ENCODE assay signal across 25 cellular contexts in genomic region chr1:186512698-186513457, GRCh38. TPM values are rescaled to one million over a fixed set of nuclear protein-coding genes. Genes with fewer than 3 reads are reported as not detected.
DNase-seq lines count a peak whose midpoint lies in the region; ATAC-seq, FAIRE-seq and TF ChIP-seq lines count a peak whose summit lies in the region.
"Had no signal": no experiment of that assay in that cellular context is flagged by ENCODE, and none has a peak within 500 bp of the region (broad histone marks: within the 10 kb centered on the region; RNA-seq: fewer than 3 reads in every experiment).

No MANE protein-coding gene starts in this region.

- H3K36me3 ChIP-seq in H1 (ENCODE audit: control insufficient read depth in 2 of 4, insufficient read depth in 4 of 4, low read length in 3 of 4) (no peaks in the 10 kb centered on the region), SK-N-SH (replicated peaks in 1 of 2; ENCODE audit: control insufficient read depth in 1 of 2, insufficient read depth in 2 of 2, low read length in 1 of 2) (no peaks in the 10 kb centered on the region)
- H3K36me3 ChIP-seq: colonic mucosa, spleen had no signal

- peaks cover 12% of the 10 kb centered on the region for H3K27me3 Mint-ChIP-seq in T-helper 1 cell treated with Interleukin-12 subunit alpha and Interleukin-12 subunit beta and Interleukin-4 antibody, amounts not matched to agents 30 μg/mL and 1 μg/mL, for 36 hours (ENCODE audit: low read depth)
- H3K27me3 Mint-ChIP-seq: activated naive CD8-positive, alpha-beta T cell treated with anti-CD3 and anti-CD28 coated beads, Interleukin-2, amount 10 ng/mL, durations not matched to agents 7 days and 5 days had no signal

- peak overlapping the region; percentile 13 for H3K27ac Mint-ChIP-seq in T-helper 1 cell treated with Interleukin-12 subunit alpha and Interleukin-12 subunit beta and Interleukin-4 antibody, amounts not matched to agents 30 μg/mL and 1 μg/mL, for 36 hours
- H3K27ac Mint-ChIP-seq: activated naive CD8-positive, alpha-beta T cell treated with anti-CD3 and anti-CD28 coated beads, Interleukin-2, amount 10 ng/mL, durations not matched to agents 7 days and 5 days; WTC11 had no signal

- H3K27me3 ChIP-seq in H1 (replicated peaks in 1 of 4; ENCODE audit: control insufficient read depth in 3 of 4, extremely low read depth in 1 of 4, insufficient read depth in 3 of 4, low read length in 3 of 4) (no peaks in the 10 kb centered on the region), SK-N-SH (ENCODE audit: insufficient read depth) (no peaks in the 10 kb centered on the region)
- H3K27me3 ChIP-seq: body of pancreas, colonic mucosa, spleen had no signal

- H3K4me2 ChIP-seq in H1 (ENCODE audit: insufficient read depth in 1 of 2, low read depth in 2 of 2, low read length in 2 of 2) (no peak overlapping the region), SK-N-SH (no peak overlapping the region)

- no peak overlapping the region for H2BK15ac ChIP-seq in H1 (ENCODE audit: low read length)

- H3K36me3 Mint-ChIP-seq in T-helper 1 cell treated with Interleukin-12 subunit alpha and Interleukin-12 subunit beta and Interleukin-4 antibody, amounts not matched to agents 30 μg/mL and 1 μg/mL, for 36 hours (ENCODE audit: low read depth) = no peaks in the 10 kb centered on the region
- H3K36me3 Mint-ChIP-seq: activated naive CD8-positive, alpha-beta T cell treated with anti-CD3 and anti-CD28 coated beads, Interleukin-2, amount 10 ng/mL, durations not matched to agents 7 days and 5 days; WTC11 had no signal

- H3K4me1 ChIP-seq in H1 (replicated peaks in 1 of 4; ENCODE audit: control insufficient read depth in 3 of 4, insufficient read depth in 4 of 4, low read length in 3 of 4) = peaks cover 0 to 3% (median 0%) of the 10 kb centered on the region in 4 experiments; a peak in 1 of 7 replicates
- no peaks in the 10 kb centered on the region for H3K4me1 ChIP-seq in SK-N-SH (ENCODE audit: control insufficient read depth in 1 of 2, insufficient read depth in 2 of 2, low read depth in 1 of 2, low read length in 1 of 2)
- H3K4me1 ChIP-seq: body of pancreas, colonic mucosa had no signal

- H3K23me2 ChIP-seq in H1 (ENCODE audit: low read depth, low read length) = no peaks in the 10 kb centered on the region

- TF ChIP-seq POLR2A in H1 (IDR thresholded peaks at IDR 0.05; ENCODE audit: control extremely low read depth in 1 of 2, low read depth in 2 of 2, low read length in 2 of 2) = no peak

- H3K9me3 ChIP-seq in H1 (ENCODE audit: insufficient read depth in 2 of 2, low read depth in 1 of 2, low read length in 1 of 2) = no peaks in the 10 kb centered on the region
- no peaks in the 10 kb centered on the region for H3K9me3 ChIP-seq in SK-N-SH
- H3K9me3 ChIP-seq: body of pancreas, colonic mucosa had no signal

- no peak overlapping the region for H3K27ac ChIP-seq in H1 (ENCODE audit: low read depth, low read length)
- H3K27ac ChIP-seq in SK-N-SH (ENCODE audit: low read depth in 2 of 2, low read length in 1 of 2) = no peak overlapping the region
- H3K27ac ChIP-seq: 22Rv1, body of pancreas, C4-2B, colonic mucosa had no signal

- no peaks in the 10 kb centered on the region for H3F3A ChIP-seq in SK-N-SH (replicated peaks; ENCODE audit: insufficient read depth)

- H3K4me3 ChIP-seq in H1 (ENCODE audit: extremely low read depth in 1 of 4, insufficient read depth in 2 of 4, low read depth in 3 of 4, low read length in 4 of 4) (no peak overlapping the region), SK-N-SH (ENCODE audit: low read depth in 2 of 2, low read length in 1 of 2) (no peak overlapping the region)
- H3K4me3 ChIP-seq: body of pancreas, colonic mucosa had no signal

- no peaks in the 10 kb centered on the region for H3K79me1 ChIP-seq in H1 (ENCODE audit: low read depth, low read length)

- H4K5ac ChIP-seq in H1 (ENCODE audit: insufficient read length, low read depth, low read length) = no peak overlapping the region

- no peak overlapping the region for H4K91ac ChIP-seq in H1 (replicated peaks; ENCODE audit: insufficient read length, low read length)

- H2BK120ac ChIP-seq in H1 (replicated peaks; ENCODE audit: low read depth, low read length) = no peak overlapping the region

- H2BK12ac ChIP-seq in H1 (ENCODE audit: low read depth, low read length) = no peak overlapping the region

- H2BK20ac ChIP-seq in H1 (ENCODE audit: low read length) = no peak overlapping the region

- no peaks in the 10 kb centered on the region for H4K20me1 ChIP-seq in H1 (replicated peaks in 1 of 2; ENCODE audit: control insufficient read depth in 1 of 2, insufficient read depth in 2 of 2, low read length in 2 of 2)
- no peaks in the 10 kb centered on the region for H4K20me1 ChIP-seq in SK-N-SH (ENCODE audit: insufficient read depth)

- no peak for TF ChIP-seq EP300 in H1 (IDR thresholded peaks at IDR 0.05; ENCODE audit: borderline replicate concordance in 1 of 2, low read depth in 2 of 2, low read length in 2 of 2)
- TF ChIP-seq EP300 in SK-N-SH (IDR thresholded peaks at IDR 0.05; ENCODE audit: borderline replicate concordance in 1 of 2, low read depth in 1 of 2, low read length in 1 of 2) = no peak

- POLR2A ChIA-PET in H1 (lab: Charles Lee; ENCODE audit: partially characterized antibody) (no interaction called here), SK-N-SH (lab: Yijun Ruan, JAX) (no interaction called here)

- no peak overlapping the region for H3K4me3 Mint-ChIP-seq in T-helper 1 cell treated with Interleukin-12 subunit alpha and Interleukin-12 subunit beta and Interleukin-4 antibody, amounts not matched to agents 30 μg/mL and 1 μg/mL, for 36 hours
- H3K4me3 Mint-ChIP-seq: activated naive CD8-positive, alpha-beta T cell treated with anti-CD3 and anti-CD28 coated beads, Interleukin-2, amount 10 ng/mL, durations not matched to agents 7 days and 5 days; neural crest cell; WTC11 had no signal

- no peak overlapping the region for H2AK5ac ChIP-seq in H1 (ENCODE audit: low read depth, low read length)

- 0 out of 2 replicates have a peak overlapping the region, but pooled peaks have one; percentile 44 for H2BK5ac ChIP-seq in H1 (ENCODE audit: low read depth, low read length)

- no peak overlapping the region for H3K4ac ChIP-seq in H1 (replicated peaks; ENCODE audit: insufficient read length, low read depth, low read length)

- H3K79me2 ChIP-seq in H1 (ENCODE audit: control insufficient read depth in 1 of 2, insufficient read depth in 2 of 2, low read length in 2 of 2) = no peaks in the 10 kb centered on the region
- no peaks in the 10 kb centered on the region for H3K79me2 ChIP-seq in SK-N-SH (ENCODE audit: insufficient read depth)

- no peak for DNase-seq in T-helper 1 cell
- DNase-seq in H1 (ENCODE audit: low read depth in 1 of 2, low spot score in 2 of 2) = no peak
- DNase-seq in SK-N-SH = no peak
- no peak for DNase-seq in GDM1 (lab: John Stamatoyannopoulos, UW)
- no peak for DNase-seq in HK-2 (ENCODE audit: unreplicated experiment)
- DNase-seq: activated naive CD8-positive, alpha-beta T cell treated with anti-CD3 and anti-CD28 coated beads, Interleukin-2, amount 10 ng/mL, durations not matched to agents 7 days and 5 days; DMS79 treated with DMSO at 0.1 percent for 48 hours; kidney glomerular epithelial cell; midbrain; NCI-H1048; NCI-H2029; Right ventricle myocardium superior had no signal

- WGBS in H1 (ENCODE audit: extremely low coverage in 1 of 2, insufficient coverage in 1 of 2, insufficient read length in 1 of 2, insufficient replicate concordance in 2 of 2, low coverage in 1 of 2, low lambda C conversion rate in 2 of 2, missing lambda C conversion rate in 1 of 2), 2 experiments = 90% methylated on average over 3 of the region's 3 CpGs; no CpG with 5 or more reads in 1 of the 2 experiments
- WGBS in SK-N-SH (ENCODE audit: low lambda C conversion rate) = 69% methylated on average over 2 of the region's 3 CpGs

- no peak overlapping the region for H3K56ac ChIP-seq in H1 (replicated peaks; ENCODE audit: insufficient read length, low read depth, low read length)

- H3K23ac ChIP-seq in H1 (ENCODE audit: insufficient read length) = no peak overlapping the region

- H4K8ac ChIP-seq in H1 (ENCODE audit: extremely low read depth, insufficient read depth, low read length) = no peak overlapping the region

- peaks cover 12% of the 10 kb centered on the region for H3K9me3 Mint-ChIP-seq in T-helper 1 cell treated with Interleukin-12 subunit alpha and Interleukin-12 subunit beta and Interleukin-4 antibody, amounts not matched to agents 30 μg/mL and 1 μg/mL, for 36 hours
- H3K9me3 Mint-ChIP-seq: WTC11 had no signal

- H3K14ac ChIP-seq in H1 (ENCODE audit: insufficient read length) = no peak overlapping the region

- 0 out of 2 replicates have a peak overlapping the region, but pooled peaks have one; percentile 1 for H2AFZ ChIP-seq in H1 (ENCODE audit: low read length)
- no peak overlapping the region for H2AFZ ChIP-seq in SK-N-SH (ENCODE audit: low read depth)

- CTCF ChIA-PET in H1 (lab: Charles Lee; ENCODE audit: partially characterized antibody) = interaction anchor here (0.6 to 1.3 kb wide), 6 partner anchors 15 to 259 kb away, joined by 3 to 4 read pairs (median 3); partner anchors contain the start of gene TPR
- CTCF ChIA-PET in SK-N-SH (lab: Yijun Ruan, JAX) = no interaction called here

- ATAC-seq in HG03066 (IDR thresholded peaks at IDR 0.05; ENCODE audit: low read depth, unreplicated experiment) (peak; percentile 13), HG03439 (IDR thresholded peaks at IDR 0.05; ENCODE audit: unreplicated experiment) (no peak)
- ATAC-seq: body of pancreas had no signal

- H3K4me1 Mint-ChIP-seq in T-helper 1 cell treated with Interleukin-12 subunit alpha and Interleukin-12 subunit beta and Interleukin-4 antibody, amounts not matched to agents 30 μg/mL and 1 μg/mL, for 36 hours (ENCODE audit: low read depth) = peaks cover 8% of the 10 kb centered on the region
- H3K4me1 Mint-ChIP-seq: activated naive CD8-positive, alpha-beta T cell treated with anti-CD3 and anti-CD28 coated beads, Interleukin-2, amount 10 ng/mL, durations not matched to agents 7 days and 5 days; neural crest cell had no signal

- H3K9me2 ChIP-seq in SK-N-SH = no peaks in the 10 kb centered on the region

- TF ChIP-seq RAD21 in H1 (IDR thresholded peaks at IDR 0.05 in 1 of 2, conservative IDR thresholded peaks at IDR 0.05 in 1 of 2; ENCODE audit: low read depth in 2 of 2, low read length in 2 of 2) (no peak), SK-N-SH (IDR thresholded peaks at IDR 0.05; ENCODE audit: low read length) (no peak)

- no peak overlapping the region; the same call in 1 of the 2 replicates for H3K18ac ChIP-seq in H1 (ENCODE audit: extremely low read depth, low read length)

- TF ChIP-seq CTCF in H1 (IDR thresholded peaks at IDR 0.05; ENCODE audit: control extremely low read depth in 1 of 3, insufficient read depth in 1 of 3, low read depth in 1 of 3, low read length in 3 of 3) (no peak), SK-N-SH (IDR thresholded peaks at IDR 0.05) (no peak)

- H3K9ac ChIP-seq in H1 (replicated peaks in 1 of 4; ENCODE audit: extremely low read depth in 1 of 4, low read depth in 3 of 4, low read length in 3 of 4) = no peak overlapping the region
- no peak overlapping the region for H3K9ac ChIP-seq in SK-N-SH

- FAIRE-seq in H1 (lab: Jason Lieb, UNC) = no peak

RNA-seq across cellular contexts. Expression of gene PDC, which starts 52.0 kb away (rescaled TPM):
- total RNA-seq in H1 (2021; fragmentation: NEBNext Ultra II Directional; extraction: Animal tissue kit (Norgen Biotek cat#: 25700)) = not detected in 2 replicates
- not detected in 2 replicates for polyA plus RNA-seq in H1 (2011; rRNA removed)
- polyA plus RNA-seq in H1 (2011; cell fraction: cytosol; rRNA removed) = not detected
- polyA plus RNA-seq in H1 (2011; cell fraction: nucleus; rRNA removed) = not detected
- not detected in 4 replicates for polyA plus RNA-seq in H1 (2012, experiment 1 of 2)
- polyA plus RNA-seq in H1 (2012, experiment 2 of 2) = not detected
- not detected for polyA plus RNA-seq in H1 (2013, experiment 1 of 2)
- not detected for polyA plus RNA-seq in H1 (2013, experiment 2 of 2)
- polyA minus RNA-seq in H1 (2011; rRNA and poly(A)+ RNA removed) = not detected in 2 replicates
- not detected for polyA minus RNA-seq in H1 (2011; cell fraction: cytosol; rRNA and poly(A)+ RNA removed)
- not detected for polyA minus RNA-seq in H1 (2011; cell fraction: nucleus; rRNA and poly(A)+ RNA removed)
- polyA plus RNA-seq in SK-N-SH (2012; rRNA removed) = not detected in 2 replicates
- 0.09 and 0.13 TPM in 2 replicates for polyA plus RNA-seq in SK-N-SH (2012; cell fraction: cytosol; rRNA removed)
- not detected in 2 replicates for polyA plus RNA-seq in SK-N-SH (2012; cell fraction: nucleus; rRNA removed)
- total RNA-seq: activated naive CD8-positive, alpha-beta T cell treated with anti-CD3 and anti-CD28 coated beads, Interleukin-2, amount 10 ng/mL, durations not matched to agents 7 days and 5 days; body of pancreas; colonic mucosa; NCI-H460; neural crest cell; Right ventricle myocardium superior; spleen; T-helper 1 cell treated with Interleukin-12 subunit alpha and Interleukin-12 subunit beta and Interleukin-4 antibody, amounts not matched to agents 30 ng/mL and 1 ng/mL, for 36 hours; temporal lobe; WTC11 had no signal
- polyA plus RNA-seq: spleen had no signal
